Comparison of ENCODE assay signal across 9 cellular contexts in the genomic region with DNA sequence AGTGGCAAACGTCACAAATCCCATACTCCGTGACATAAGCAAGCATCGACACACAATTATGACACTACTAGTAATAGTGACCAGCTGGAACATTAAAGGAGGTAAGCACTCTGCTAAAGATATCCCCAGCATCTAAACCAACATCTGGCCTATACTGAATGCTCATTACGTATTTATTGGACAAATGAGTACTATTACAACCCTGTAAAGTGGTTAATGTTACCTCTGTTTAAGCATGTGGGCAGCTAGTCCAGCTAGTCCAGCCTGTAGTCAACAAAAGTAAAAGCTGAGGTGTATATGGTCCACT. TPM values are rescaled to one million over a fixed set of nuclear protein-coding genes. Genes with fewer than 3 reads are reported as not detected.
DNase-seq lines count a peak whose midpoint lies in the region; ATAC-seq and TF ChIP-seq lines count a peak whose summit lies in the region.
"Had no signal": no experiment of that assay in that cellular context is flagged by ENCODE, and none has a peak within 500 bp of the region (broad histone marks: within the 10 kb centered on the region; RNA-seq: fewer than 3 reads in every experiment).

No MANE protein-coding gene starts in this region.

- H3F3A ChIP-seq in neural cell (ENCODE audit: insufficient read depth, low read length, poor library complexity, severe bottlenecking), result no peaks in the 10 kb centered on the region

- no peak for DNase-seq in CD4-positive, CD25-positive, alpha-beta regulatory T cell
- DNase-seq in ascending aorta (ENCODE audit: low spot score in 2 of 2), result no peak
- DNase-seq in effector CD4-positive, alpha-beta T cell, result no peak
- DNase-seq in dermis blood vessel endothelial cell, result no peak
- DNase-seq in GF-D8 (lab: John Stamatoyannopoulos, UW), result no peak
- no peak for DNase-seq in NAMALWA (ENCODE audit: low spot score)

- no peak overlapping the region for H3K4me2 ChIP-seq in neural cell (ENCODE audit: low read length)

- peak overlapping the region; percentile 92 to 97 (median 96) for H3K4me3 Mint-ChIP-seq in CD4-positive, CD25-positive, alpha-beta regulatory T cell

- TF ChIP-seq RAD21 in neural cell (conservative IDR thresholded peaks at IDR 0.05), result no peak

- H3K4me1 Mint-ChIP-seq in CD4-positive, CD25-positive, alpha-beta regulatory T cell, result peaks cover 3 to 37% (median 24%) of the 10 kb centered on the region in 4 donors

- H3K9me3 ChIP-seq in CD4-positive, CD25-positive, alpha-beta regulatory T cell (ENCODE audit: control insufficient read depth in 2 of 2, low read length in 2 of 2), result no peaks in the 10 kb centered on the region
- H3K9me3 ChIP-seq in ascending aorta, result no peaks in the 10 kb centered on the region
- H3K9me3 ChIP-seq in neural cell (ENCODE audit: low read length), result no peaks in the 10 kb centered on the region

- H3K4me1 ChIP-seq in CD4-positive, CD25-positive, alpha-beta regulatory T cell (ENCODE audit: control insufficient read depth, insufficient read depth, low read length, poor library complexity, severe bottlenecking), result peaks cover 10% of the 10 kb centered on the region
- no peaks in the 10 kb centered on the region for H3K4me1 ChIP-seq in ascending aorta

- peak overlapping the region; percentile 70 for H3K4me3 ChIP-seq in CD4-positive, CD25-positive, alpha-beta regulatory T cell (ENCODE audit: low read depth, low read length)
- H3K4me3 ChIP-seq in ascending aorta (peak overlapping the region; percentile 61 to 76), neural cell (ENCODE audit: low read length) (peak overlapping the region; percentile 83)

- H4K20me1 ChIP-seq in neural cell (ENCODE audit: insufficient read depth), result no peaks in the 10 kb centered on the region

- no peak overlapping the region for H2AFZ ChIP-seq in neural cell (ENCODE audit: low read depth, low read length)

- H3K9me2 ChIP-seq in neural cell (ENCODE audit: insufficient read depth, low read length), result no peaks in the 10 kb centered on the region

- TF ChIP-seq EP300 in neural cell (conservative IDR thresholded peaks at IDR 0.05; ENCODE audit: poor library complexity, severe bottlenecking), result no peak

- H3K27me3 ChIP-seq in CD4-positive, CD25-positive, alpha-beta regulatory T cell (ENCODE audit: control insufficient read depth, insufficient read depth, low read length), result no peaks in the 10 kb centered on the region
- H3K27me3 ChIP-seq in ascending aorta (no peaks in the 10 kb centered on the region), neural cell (ENCODE audit: insufficient read depth, low read depth, low read length) (no peaks in the 10 kb centered on the region)

- H3K79me2 ChIP-seq in neural cell (replicated peaks; ENCODE audit: insufficient read depth, low read length), result no peaks in the 10 kb centered on the region

- intact Hi-C loops in ascending aorta (cut with DNase I), result loop anchor here (1.0 to 10.0 kb wide), 6 partner anchors 95 to 753 kb away; a partner anchor contains a TSS

- H3K36me3 Mint-ChIP-seq in CD4-positive, CD25-positive, alpha-beta regulatory T cell, result no peaks in the 10 kb centered on the region

- peak overlapping the region; percentile 79 for H3K27ac ChIP-seq in CD4-positive, CD25-positive, alpha-beta regulatory T cell (ENCODE audit: insufficient read depth, low read length, poor library complexity, severe bottlenecking)
- H3K27ac ChIP-seq in ascending aorta, result peak overlapping the region; percentile 84 to 85
- H3K27ac ChIP-seq in neural cell (ENCODE audit: low read length), result no peak overlapping the region

- no peaks in the 10 kb centered on the region for H3K9me3 Mint-ChIP-seq in CD4-positive, CD25-positive, alpha-beta regulatory T cell

- ATAC-seq in CD4-positive, CD25-positive, alpha-beta regulatory T cell (ENCODE audit: low read depth in 2 of 2), result peak in 1 of 2 donors; percentile 5
- ATAC-seq in HG02973 (IDR thresholded peaks at IDR 0.05; ENCODE audit: unreplicated experiment), result peak; percentile 0

- TF ChIP-seq CTCF in ascending aorta (IDR thresholded peaks at IDR 0.05), result no peak
- TF ChIP-seq CTCF in neural cell (IDR thresholded peaks at IDR 0.05; ENCODE audit: poor library complexity, severe bottlenecking), result peak; percentile 23

- peak overlapping the region; percentile 41 for H3K9ac ChIP-seq in neural cell (ENCODE audit: low read length)

- no peaks in the 10 kb centered on the region for H3K36me3 ChIP-seq in CD4-positive, CD25-positive, alpha-beta regulatory T cell (ENCODE audit: control insufficient read depth, insufficient read depth, low read length)
- H3K36me3 ChIP-seq in ascending aorta (no peaks in the 10 kb centered on the region), neural cell (ENCODE audit: insufficient read depth, low read length) (no peaks in the 10 kb centered on the region)

- H3K27me3 Mint-ChIP-seq in CD4-positive, CD25-positive, alpha-beta regulatory T cell, result no peaks in the 10 kb centered on the region

- H3K27ac Mint-ChIP-seq in CD4-positive, CD25-positive, alpha-beta regulatory T cell, result peak overlapping the region; percentile 56 to 94 (median 94)

TF ChIP-seq in neural cell, 6 proteins besides CTCF, POLR2A, EP300 and RAD21:
- peak; percentile 20 for TF ChIP-seq SMC3 (conservative IDR thresholded peaks at IDR 0.05; ENCODE audit: poor library complexity)
- no peak for TF ChIP-seq TAF1 (IDR thresholded peaks at IDR 0.05; ENCODE audit: low read depth)
TF ChIP-seq in neural cell: peak in this region for 1.

RNA-seq across cellular contexts. Expression of a gene that starts 0.4 kb away (rescaled TPM):
- 18.1 TPM for total RNA-seq in CD4-positive, CD25-positive, alpha-beta regulatory T cell
- 1 to 10 TPM; 3.8 to 5.1 (median 4.6) TPM for polyA plus RNA-seq in CD4-positive, CD25-positive, alpha-beta regulatory T cell
- total RNA-seq in ascending aorta, result 12.0 TPM
- polyA plus RNA-seq in neural cell, result 2.8 and 6.5 TPM in 2 replicates
- polyA minus RNA-seq in neural cell, result 5.6 and 9.5 TPM in 2 replicates
- total RNA-seq in dermis blood vessel endothelial cell, result 43.2 and 49.6 TPM in 2 replicates

RNA-seq across cellular contexts. Expression of a gene that starts 24.7 kb away (rescaled TPM):
- not detected for total RNA-seq in CD4-positive, CD25-positive, alpha-beta regulatory T cell
- not detected for polyA plus RNA-seq in CD4-positive, CD25-positive, alpha-beta regulatory T cell
- total RNA-seq in ascending aorta (0.32 TPM), dermis blood vessel endothelial cell (2.4 and 4.5 TPM in 2 replicates)
- not detected in 2 replicates for polyA plus RNA-seq in neural cell
- polyA minus RNA-seq in neural cell, result not detected in 2 replicates
- total RNA-seq: T-helper 1 cell treated with Interleukin-12 subunit alpha and Interleukin-12 subunit beta and Interleukin-4 antibody, amounts not matched to agents 30 ng/mL and 1 ng/mL, for 36 hours had no signal
